ENCODE assay signal across 8 cellular contexts in the genomic region with DNA sequence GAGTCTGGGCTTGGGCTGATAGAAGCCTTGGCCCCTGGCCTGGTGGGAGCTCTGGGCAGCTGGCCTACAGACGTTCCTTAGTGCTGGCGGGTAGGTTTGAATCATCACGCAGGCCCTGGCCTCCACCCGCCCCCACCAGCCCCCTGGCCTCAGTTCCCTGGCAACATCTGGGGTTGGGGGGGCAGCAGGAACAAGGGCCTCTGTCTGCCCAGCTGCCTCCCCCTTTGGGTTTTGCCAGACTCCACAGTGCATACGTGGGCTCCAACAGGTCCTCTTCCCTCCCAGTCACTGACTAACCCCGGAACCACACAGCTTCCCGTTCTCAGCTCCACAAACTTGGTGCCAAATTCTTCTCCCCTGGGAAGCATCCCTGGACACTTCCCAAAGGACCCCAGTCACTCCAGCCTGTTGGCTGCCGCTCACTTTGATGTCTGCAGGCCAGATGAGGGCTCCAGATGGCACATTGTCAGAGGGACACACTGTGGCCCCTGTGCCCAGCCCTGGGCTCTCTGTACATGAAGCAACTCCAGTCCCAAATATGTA. TPM values are rescaled to one million over a fixed set of nuclear protein-coding genes. Genes with fewer than 3 reads are reported as not detected.
DNase-seq lines count a peak whose midpoint lies in the region; ATAC-seq, FAIRE-seq and TF ChIP-seq lines count a peak whose summit lies in the region.

No MANE protein-coding gene starts in this region.

- no peak for DNase-seq in stimulated activated naive CD8-positive, alpha-beta T cell treated with anti-CD3 and anti-CD28 coated beads, Interleukin-15, Interleukin-2, amounts not matched to agents 100 U/mL and 50 U/mL, for 24 hours
- DNase-seq in GM12878 (ENCODE audit: low read depth, low spot score) (no peak), memory B cell (ENCODE audit: low spot score in 2 of 2) (no peak), aorta (peak; percentile 91 to 92), NCI-H2107 (lab: John Stamatoyannopoulos, UW) (no peak)
- no peak for DNase-seq in effector CD4-positive, alpha-beta T cell

- no peak for TF ChIP-seq POLR2A in GM12878 (IDR thresholded peaks at IDR 0.05; ENCODE audit: low read depth, low read length)

- H3K36me3 Mint-ChIP-seq in stimulated activated naive CD8-positive, alpha-beta T cell treated with anti-CD3 and anti-CD28 coated beads, Interleukin-15, Interleukin-2, amounts not matched to agents 100 ng/mL and 50 ng/mL, for 24 hours (ENCODE audit: low read depth), result no peaks in the 10 kb centered on the region
- H3K36me3 Mint-ChIP-seq in memory B cell, result no peaks in the 10 kb centered on the region

- no peak for TF ChIP-seq RAD21 in GM12878 (IDR thresholded peaks at IDR 0.05; ENCODE audit: insufficient read depth, low read depth, low read length)

- FAIRE-seq in GM12878 (lab: Jason Lieb, UNC), result no peak

- H3K4me3 ChIP-seq in GM12878, result 0 out of 2 replicates have a peak overlapping the region, but pooled peaks have one; percentile 98
- no peak overlapping the region for H3K4me3 ChIP-seq in aorta (ENCODE audit: low read length in 2 of 2)

- TF ChIP-seq CTCF in GM12878 (IDR thresholded peaks at IDR 0.05 in 2 of 3, conservative IDR thresholded peaks at IDR 0.05 in 1 of 3; ENCODE audit: control insufficient read depth in 2 of 3, extremely low read depth in 1 of 3, insufficient read depth in 1 of 3, low read depth in 3 of 3, low read length in 3 of 3), result no peak

- H3K9me3 ChIP-seq in GM12878 (replicated peaks; ENCODE audit: control insufficient read depth, insufficient read depth, low read length), result no peaks in the 10 kb centered on the region
- no peaks in the 10 kb centered on the region for H3K9me3 ChIP-seq in aorta (ENCODE audit: control insufficient read depth, low read length)

- H3K4me1 ChIP-seq in GM12878 (ENCODE audit: control insufficient read depth, insufficient read depth, low read length) (peaks cover 8% of the 10 kb centered on the region), aorta (ENCODE audit: control insufficient read depth in 1 of 2, insufficient read depth in 2 of 2, low read length in 2 of 2) (no peaks in the 10 kb centered on the region)

- 0 out of 2 replicates have a peak, but pooled peaks cover 4% of the 10 kb centered on the region for H4K20me1 ChIP-seq in GM12878 (ENCODE audit: control insufficient read depth, insufficient read depth)

- WGBS in GM12878 (ENCODE audit: insufficient coverage, insufficient replicate concordance, low lambda C conversion rate, missing lambda C conversion rate), result 61% methylated on average over 7 of the region's 8 CpGs
- WGBS in aorta, 2 donors, result 3 to 10% methylated on average over 7 to 8 of the region's 8 CpGs

- SMC1A ChIA-PET in GM12878 (lab: Charles Lee; ENCODE audit: uncharacterized antibody, unreplicated experiment), result interaction anchor here (0.6 to 4.5 kb wide), 14 partner anchors 15 to 361 kb away, joined by 3 to 78 read pairs (median 4); no protein-coding TSS in a partner anchor

- H3K9ac ChIP-seq in GM12878 (ENCODE audit: control insufficient read depth, insufficient read depth, low read length), result no peak overlapping the region

- no peak for TF ChIP-seq EP300 in GM12878 (IDR thresholded peaks at IDR 0.05; ENCODE audit: borderline replicate concordance in 1 of 2, control insufficient read depth in 1 of 2, low read depth in 2 of 2, low read length in 2 of 2)

- RAD21 ChIA-PET in GM12878 (lab: Charles Lee; ENCODE audit: unreplicated experiment), result interaction anchor here (0.6 to 4.5 kb wide), 20 partner anchors 10 to 308 kb away, joined by 3 to 179 read pairs (median 6); no protein-coding TSS in a partner anchor

- in situ Hi-C loops in GM12878 (cut with MboI), result no loop called here

- no TSS peak for BruUV-seq in GM12878 (replicated peaks; lab: Mats Ljungman, UMichigan)

- H3K27ac Mint-ChIP-seq in stimulated activated naive CD8-positive, alpha-beta T cell treated with anti-CD3 and anti-CD28 coated beads, Interleukin-15, Interleukin-2, amounts not matched to agents 100 ng/mL and 50 ng/mL, for 24 hours, result peak overlapping the region; percentile 37
- peak overlapping the region; percentile 76 for H3K27ac Mint-ChIP-seq in memory B cell

- no peaks in the 10 kb centered on the region for H3K27me3 ChIP-seq in GM12878 (replicated peaks in 1 of 2; ENCODE audit: control insufficient read depth in 2 of 2, insufficient read depth in 2 of 2, low read length in 1 of 2)
- H3K27me3 ChIP-seq in aorta (ENCODE audit: control insufficient read depth in 1 of 2, insufficient read depth in 2 of 2, low read length in 1 of 2), result peaks cover 0 to 1% of the 10 kb centered on the region in 2 donors

- H3K36me3 ChIP-seq in GM12878 (ENCODE audit: control insufficient read depth in 2 of 2, insufficient read depth in 2 of 2, low read length in 1 of 2), result no peaks in the 10 kb centered on the region
- no peaks in the 10 kb centered on the region for H3K36me3 ChIP-seq in aorta (ENCODE audit: control insufficient read depth in 1 of 2, insufficient read depth in 2 of 2, low read length in 1 of 2)

- peak overlapping the region; percentile 96 for H3K4me3 Mint-ChIP-seq in stimulated activated naive CD8-positive, alpha-beta T cell treated with anti-CD3 and anti-CD28 coated beads, Interleukin-15, Interleukin-2, amounts not matched to agents 100 ng/mL and 50 ng/mL, for 24 hours
- H3K4me3 Mint-ChIP-seq in memory B cell, result peak overlapping the region; percentile 88

- POLR2A ChIA-PET in GM12878 (lab: Charles Lee), result interaction anchor here (1.0 to 4.5 kb wide), 6 partner anchors 38 to 307 kb away, joined by 3 to 97 read pairs (median 6); no protein-coding TSS in a partner anchor

- H3K4me2 ChIP-seq in GM12878 (ENCODE audit: control insufficient read depth, insufficient read depth), result peak overlapping the region; percentile 88

- ATAC-seq in stimulated activated naive CD8-positive, alpha-beta T cell treated with anti-CD3 and anti-CD28 coated beads, Interleukin-15, Interleukin-2, amounts not matched to agents 100 U/mL and 50 U/mL, for 24 hours, result no peak
- ATAC-seq in GM12878 (no peak), memory B cell (ENCODE audit: low read depth) (no peak), aorta (ENCODE audit: low FRiP score) (peak; percentile 21), GM21360 (IDR thresholded peaks at IDR 0.05; ENCODE audit: unreplicated experiment) (no peak)

- no peak overlapping the region for H3K27ac ChIP-seq in GM12878 (ENCODE audit: control insufficient read depth, insufficient read depth)
- no peak overlapping the region for H3K27ac ChIP-seq in aorta (ENCODE audit: low read depth in 1 of 2, low read length in 2 of 2)

- H2AFZ ChIP-seq in GM12878 (ENCODE audit: control insufficient read depth, low read depth, low read length), result no peak overlapping the region

- CTCF ChIA-PET in GM12878 (lab: Yijun Ruan, JAX), result interaction anchor here (0.7 to 4.6 kb wide), 32 partner anchors 8 to 499 kb away, joined by 3 to 264 read pairs (median 5); partner anchors contain the start of gene MAD2L1BP

- peaks cover 43% of the 10 kb centered on the region for H3K79me2 ChIP-seq in GM12878 (ENCODE audit: control insufficient read depth, insufficient read depth, low read length)

- peaks cover 13% of the 10 kb centered on the region for H3K27me3 Mint-ChIP-seq in stimulated activated naive CD8-positive, alpha-beta T cell treated with anti-CD3 and anti-CD28 coated beads, Interleukin-15, Interleukin-2, amounts not matched to agents 100 ng/mL and 50 ng/mL, for 24 hours
- H3K27me3 Mint-ChIP-seq in memory B cell, result peaks cover 13% of the 10 kb centered on the region

- intact Hi-C loops in GM12878 (cut with micrococcal nuclease; ENCODE audit: unreplicated experiment), result loop anchor here (1.0 kb wide), 4 partner anchors 44 to 310 kb away; no protein-coding TSS in a partner anchor
- intact Hi-C loops in aorta (cut with DNase I), result loop anchor here (1.0 to 5.0 kb wide), 6 partner anchors 100 to 310 kb away; no protein-coding TSS in a partner anchor

- no peaks in the 10 kb centered on the region for H3K9me3 Mint-ChIP-seq in stimulated activated naive CD8-positive, alpha-beta T cell treated with anti-CD3 and anti-CD28 coated beads, Interleukin-15, Interleukin-2, amounts not matched to agents 100 ng/mL and 50 ng/mL, for 24 hours
- H3K9me3 Mint-ChIP-seq in memory B cell, result no peaks in the 10 kb centered on the region

- H3K4me1 Mint-ChIP-seq in stimulated activated naive CD8-positive, alpha-beta T cell treated with anti-CD3 and anti-CD28 coated beads, Interleukin-15, Interleukin-2, amounts not matched to agents 100 ng/mL and 50 ng/mL, for 24 hours (ENCODE audit: low read depth), result peaks cover 25% of the 10 kb centered on the region
- H3K4me1 Mint-ChIP-seq in memory B cell, result peaks cover 12% of the 10 kb centered on the region

RNA-seq across cellular contexts. Expression of gene VEGFA, which starts 1.0 kb away (rescaled TPM):
- 183 and 202 TPM in 2 replicates for total RNA-seq in GM12878 (2013; cell fraction: nucleolus; rRNA removed)
- total RNA-seq in GM12878 (2014; rRNA removed), result 23.2 and 26.8 TPM in 2 replicates
- total RNA-seq in GM12878 (2014; rRNA removed; fragmentation: Illumina TruSeq; extraction: Trizol), result 11.1 and 11.4 TPM in 2 replicates
- total RNA-seq in GM12878 (2021), result 24.5 and 29.5 TPM in 2 replicates
- polyA plus RNA-seq in GM12878 (2011; ENCODE audit: low read depth), result 53.3 TPM
- polyA plus RNA-seq in GM12878 (2011; rRNA removed), result 86.0 and 140 TPM in 2 replicates
- 139 and 149 TPM in 2 replicates for polyA plus RNA-seq in GM12878 (2011; cell fraction: cytosol; rRNA removed)
- polyA plus RNA-seq in GM12878 (2011; cell fraction: nucleus; rRNA removed), result 331 and 548 TPM in 2 replicates
- polyA plus RNA-seq in GM12878 (2012), result 77.6 and 104 TPM in 2 replicates
- polyA plus RNA-seq in GM12878 (2014; fragmentation: Illumina TruSeq; extraction: Trizol), result 18.1 and 22.4 TPM in 2 replicates
- polyA plus RNA-seq in GM12878 (2014; fragmentation: Nextera tagmentation; extraction: Ambion mirVana), result 1 to 10 TPM; 2.9 to 4.3 TPM
- 25.6 and 27.2 TPM in 2 replicates for polyA plus RNA-seq in GM12878 (2014; rRNA removed)
- polyA plus RNA-seq in GM12878 (2016; fragmentation: Nextera tagmentation; extraction: Ambion mirVana), result 1 to 10 TPM in 1 of 2 experiments, under 1 TPM in 1; 0.96 to 1.3 TPM
- polyA minus RNA-seq in GM12878 (2011; rRNA and poly(A)+ RNA removed), result 232 and 237 TPM in 2 replicates
- 38.4 and 39.6 TPM in 2 replicates for polyA minus RNA-seq in GM12878 (2011; cell fraction: cytosol; rRNA and poly(A)+ RNA removed)
- polyA minus RNA-seq in GM12878 (2011; cell fraction: nucleus; rRNA and poly(A)+ RNA removed), result 127 and 145 TPM in 2 replicates
- total RNA-seq in aorta, result 100 to 1,000 TPM; 107 to 247 TPM
- 1 to 10 TPM; 7.6 to 8.0 TPM for polyA plus RNA-seq in aorta

Comparison
In these comparisons a context has a peak if more than half of its experiments do, and no peak if none do; other contexts are left out.
1. DNase-seq: peak in aorta (2 of 2); none in stimulated activated naive CD8-positive, alpha-beta T cell treated with anti-CD3 and anti-CD28 coated beads, Interleukin-15, Interleukin-2, amounts not matched to agents 100 U/mL and 50 U/mL, for 24 hours (single experiment), GM12878 (single experiment), memory B cell (0 of 2), NCI-H2107 (single experiment) and effector CD4-positive, alpha-beta T cell (single experiment).